Comparison of ENCODE assay signal across 1 cellular context in genomic region chr13:46749951-46750350, GRCh38.
A peak's percentile ranks its signal among the peaks of the same experiment; 100 is the strongest.
TF ChIP-seq lines count a peak whose summit lies in the region.

No MANE protein-coding gene starts in this region.

TF ChIP-seq in GM12878, 131 proteins besides CTCF, POLR2A, EP300 and RAD21:
- TF ChIP-seq HDAC6 (IDR thresholded peaks at IDR 0.05; ENCODE audit: unreplicated experiment) (no peak), CREM (IDR thresholded peaks at IDR 0.05; ENCODE audit: low read depth) (no peak), BRCA1 (IDR thresholded peaks at IDR 0.05; ENCODE audit: low read depth, low read length) (no peak), NR2F1 (conservative IDR thresholded peaks at IDR 0.05) (0 out of 2 replicates have a peak, but pooled peaks have one; percentile 18)
TF ChIP-seq in GM12878: peak in this region for 1.
